1 cellular context compared by ENCODE assay signal in the genomic region with DNA sequence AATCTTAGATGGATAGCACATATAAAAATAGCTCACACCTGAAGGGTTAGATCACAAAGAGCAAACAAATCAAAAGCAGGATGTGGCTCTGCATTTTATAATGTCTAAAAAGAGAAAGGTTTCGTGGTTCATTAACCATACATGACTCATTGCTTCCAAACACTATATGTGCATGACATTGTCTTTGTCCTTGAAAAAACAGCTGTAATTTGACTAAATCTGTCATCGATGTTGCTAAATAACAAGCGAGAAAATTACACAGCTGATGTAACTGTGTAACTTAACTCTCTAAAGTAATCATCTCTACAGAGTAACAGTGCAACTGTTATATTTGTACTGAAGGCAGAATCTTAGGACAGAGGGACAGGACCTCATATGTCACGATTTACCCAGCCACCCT.
TF ChIP-seq lines count a peak whose summit lies in the region.

No MANE protein-coding gene starts in this region.

TF ChIP-seq in HEK293, 187 proteins besides CTCF, POLR2A, EP300 and RAD21 (continued from another document and continues in another):
- TF ChIP-seq, protein P1, sequence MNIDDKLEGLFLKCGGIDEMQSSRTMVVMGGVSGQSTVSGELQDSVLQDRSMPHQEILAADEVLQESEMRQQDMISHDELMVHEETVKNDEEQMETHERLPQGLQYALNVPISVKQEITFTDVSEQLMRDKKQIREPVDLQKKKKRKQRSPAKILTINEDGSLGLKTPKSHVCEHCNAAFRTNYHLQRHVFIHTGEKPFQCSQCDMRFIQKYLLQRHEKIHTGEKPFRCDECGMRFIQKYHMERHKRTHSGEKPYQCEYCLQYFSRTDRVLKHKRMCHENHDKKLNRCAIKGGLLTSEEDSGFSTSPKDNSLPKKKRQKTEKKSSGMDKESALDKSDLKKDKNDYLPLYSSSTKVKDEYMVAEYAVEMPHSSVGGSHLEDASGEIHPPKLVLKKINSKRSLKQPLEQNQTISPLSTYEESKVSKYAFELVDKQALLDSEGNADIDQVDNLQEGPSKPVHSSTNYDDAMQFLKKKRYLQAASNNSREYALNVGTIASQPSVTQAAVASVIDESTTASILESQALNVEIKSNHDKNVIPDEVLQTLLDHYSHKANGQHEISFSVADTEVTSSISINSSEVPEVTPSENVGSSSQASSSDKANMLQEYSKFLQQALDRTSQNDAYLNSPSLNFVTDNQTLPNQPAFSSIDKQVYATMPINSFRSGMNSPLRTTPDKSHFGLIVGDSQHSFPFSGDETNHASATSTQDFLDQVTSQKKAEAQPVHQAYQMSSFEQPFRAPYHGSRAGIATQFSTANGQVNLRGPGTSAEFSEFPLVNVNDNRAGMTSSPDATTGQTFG (tag by site-specific recombination; IDR thresholded peaks at IDR 0.05; ENCODE audit: borderline replicate concordance) = no peak
- TF ChIP-seq ZNF202 (tag by site-specific recombination; IDR thresholded peaks at IDR 0.05; ENCODE audit: borderline replicate concordance) (no peak), ZNF791 (tag by site-specific recombination; IDR thresholded peaks at IDR 0.05) (no peak), ZNF292 (tag by site-specific recombination; IDR thresholded peaks at IDR 0.05; ENCODE audit: borderline replicate concordance, low read depth) (no peak), PRDM1 (tag by site-specific recombination; IDR thresholded peaks at IDR 0.05) (no peak), ZNF654 (tag by site-specific recombination; IDR thresholded peaks at IDR 0.05; ENCODE audit: low read depth) (no peak), ZNF354C (tag by site-specific recombination; IDR thresholded peaks at IDR 0.05; ENCODE audit: borderline replicate concordance, low read depth) (no peak), OSR2 (tag by site-specific recombination; IDR thresholded peaks at IDR 0.05) (peak; percentile 51; the same call in 1 of the 2 replicates), ZXDB (tag by site-specific recombination; IDR thresholded peaks at IDR 0.05) (no peak), ZSCAN16 (tag by site-specific recombination; IDR thresholded peaks at IDR 0.05) (no peak), ZNF76 (tag by site-specific recombination; IDR thresholded peaks at IDR 0.05; ENCODE audit: borderline replicate concordance, low read depth) (peak; percentile 53; the same call in 1 of the 2 replicates), ZNF571 (tag by site-specific recombination; IDR thresholded peaks at IDR 0.05) (no peak), GFI1B (tag by site-specific recombination; IDR thresholded peaks at IDR 0.05) (0 out of 2 replicates have a peak, but pooled peaks have one; percentile 35), SP2 (tag by site-specific recombination; IDR thresholded peaks at IDR 0.05) (0 out of 2 replicates have a peak, but pooled peaks have one; percentile 25), ZNF830 (tag by site-specific recombination; IDR thresholded peaks at IDR 0.05; ENCODE audit: low read depth) (no peak), ZNF837 (tag by site-specific recombination; IDR thresholded peaks at IDR 0.05) (no peak), ZBTB20 (tag by site-specific recombination; IDR thresholded peaks at IDR 0.05) (no peak), ZNF221 (tag by site-specific recombination; IDR thresholded peaks at IDR 0.05; ENCODE audit: borderline replicate concordance) (no peak), ZNF529 (tag by site-specific recombination; IDR thresholded peaks at IDR 0.05; ENCODE audit: insufficient replicate concordance) (no peak), ZSCAN23 (tag by site-specific recombination; IDR thresholded peaks at IDR 0.05) (peak; percentile 75; the same call in 1 of the 2 replicates), KLF7 (tag by site-specific recombination; IDR thresholded peaks at IDR 0.05; ENCODE audit: borderline replicate concordance) (no peak), ZNF10 (tag by site-specific recombination; IDR thresholded peaks at IDR 0.05) (no peak), ZNF768 (tag by site-specific recombination; IDR thresholded peaks at IDR 0.05) (no peak), GLIS2 (tag by site-specific recombination; IDR thresholded peaks at IDR 0.05) (no peak), ZIC2 (tag by site-specific recombination; IDR thresholded peaks at IDR 0.05) (no peak), ZNF155 (tag by site-specific recombination; IDR thresholded peaks at IDR 0.05) (no peak), ZNF501 (tag by site-specific recombination; IDR thresholded peaks at IDR 0.05) (no peak), ZNF174 (tag by site-specific recombination; IDR thresholded peaks at IDR 0.05) (no peak), TCF7L2 (IDR thresholded peaks at IDR 0.05; ENCODE audit: borderline replicate concordance, low read depth, low read length) (no peak), ZNF211 (tag by site-specific recombination; IDR thresholded peaks at IDR 0.05; ENCODE audit: low read depth) (no peak), ZNF239 (tag by site-specific recombination; IDR thresholded peaks at IDR 0.05) (no peak), ZNF391 (tag by site-specific recombination; IDR thresholded peaks at IDR 0.05; ENCODE audit: borderline replicate concordance, low read depth) (no peak), ZNF16 (tag by site-specific recombination; IDR thresholded peaks at IDR 0.05; ENCODE audit: low read depth) (no peak), KLF1 (tag by site-specific recombination; IDR thresholded peaks at IDR 0.05) (no peak), ZNF146 (tag by site-specific recombination; IDR thresholded peaks at IDR 0.05) (no peak), ZBTB7A (tag by site-specific recombination; IDR thresholded peaks at IDR 0.05; ENCODE audit: low read depth) (no peak), YY2 (tag by site-specific recombination; IDR thresholded peaks at IDR 0.05) (no peak), ZNF785 (tag by site-specific recombination; IDR thresholded peaks at IDR 0.05) (no peak)
- TF ChIP-seq, protein P2, sequence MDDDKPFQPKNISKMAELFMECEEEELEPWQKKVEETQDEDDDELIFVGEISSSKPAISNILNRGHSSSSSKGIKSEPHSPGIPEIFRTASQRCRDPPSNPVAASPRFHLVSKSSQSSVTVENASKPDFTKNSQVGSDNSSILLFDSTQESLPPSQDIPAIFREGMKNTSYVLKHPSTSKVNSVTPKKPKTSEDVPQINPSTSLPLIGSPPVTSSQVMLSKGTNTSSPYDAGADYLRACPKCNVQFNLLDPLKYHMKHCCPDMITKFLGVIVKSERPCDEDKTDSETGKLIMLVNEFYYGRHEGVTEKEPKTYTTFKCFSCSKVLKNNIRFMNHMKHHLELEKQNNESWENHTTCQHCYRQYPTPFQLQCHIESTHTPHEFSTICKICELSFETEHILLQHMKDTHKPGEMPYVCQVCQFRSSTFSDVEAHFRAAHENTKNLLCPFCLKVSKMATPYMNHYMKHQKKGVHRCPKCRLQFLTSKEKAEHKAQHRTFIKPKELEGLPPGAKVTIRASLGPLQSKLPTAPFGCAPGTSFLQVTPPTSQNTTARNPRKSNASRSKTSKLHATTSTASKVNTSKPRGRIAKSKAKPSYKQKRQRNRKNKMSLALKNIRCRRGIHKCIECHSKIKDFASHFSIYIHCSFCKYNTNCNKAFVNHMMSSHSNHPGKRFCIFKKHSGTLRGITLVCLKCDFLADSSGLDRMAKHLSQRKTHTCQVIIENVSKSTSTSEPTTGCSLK (tag by site-specific recombination; IDR thresholded peaks at IDR 0.05) = no peak
- TF ChIP-seq, protein P3, sequence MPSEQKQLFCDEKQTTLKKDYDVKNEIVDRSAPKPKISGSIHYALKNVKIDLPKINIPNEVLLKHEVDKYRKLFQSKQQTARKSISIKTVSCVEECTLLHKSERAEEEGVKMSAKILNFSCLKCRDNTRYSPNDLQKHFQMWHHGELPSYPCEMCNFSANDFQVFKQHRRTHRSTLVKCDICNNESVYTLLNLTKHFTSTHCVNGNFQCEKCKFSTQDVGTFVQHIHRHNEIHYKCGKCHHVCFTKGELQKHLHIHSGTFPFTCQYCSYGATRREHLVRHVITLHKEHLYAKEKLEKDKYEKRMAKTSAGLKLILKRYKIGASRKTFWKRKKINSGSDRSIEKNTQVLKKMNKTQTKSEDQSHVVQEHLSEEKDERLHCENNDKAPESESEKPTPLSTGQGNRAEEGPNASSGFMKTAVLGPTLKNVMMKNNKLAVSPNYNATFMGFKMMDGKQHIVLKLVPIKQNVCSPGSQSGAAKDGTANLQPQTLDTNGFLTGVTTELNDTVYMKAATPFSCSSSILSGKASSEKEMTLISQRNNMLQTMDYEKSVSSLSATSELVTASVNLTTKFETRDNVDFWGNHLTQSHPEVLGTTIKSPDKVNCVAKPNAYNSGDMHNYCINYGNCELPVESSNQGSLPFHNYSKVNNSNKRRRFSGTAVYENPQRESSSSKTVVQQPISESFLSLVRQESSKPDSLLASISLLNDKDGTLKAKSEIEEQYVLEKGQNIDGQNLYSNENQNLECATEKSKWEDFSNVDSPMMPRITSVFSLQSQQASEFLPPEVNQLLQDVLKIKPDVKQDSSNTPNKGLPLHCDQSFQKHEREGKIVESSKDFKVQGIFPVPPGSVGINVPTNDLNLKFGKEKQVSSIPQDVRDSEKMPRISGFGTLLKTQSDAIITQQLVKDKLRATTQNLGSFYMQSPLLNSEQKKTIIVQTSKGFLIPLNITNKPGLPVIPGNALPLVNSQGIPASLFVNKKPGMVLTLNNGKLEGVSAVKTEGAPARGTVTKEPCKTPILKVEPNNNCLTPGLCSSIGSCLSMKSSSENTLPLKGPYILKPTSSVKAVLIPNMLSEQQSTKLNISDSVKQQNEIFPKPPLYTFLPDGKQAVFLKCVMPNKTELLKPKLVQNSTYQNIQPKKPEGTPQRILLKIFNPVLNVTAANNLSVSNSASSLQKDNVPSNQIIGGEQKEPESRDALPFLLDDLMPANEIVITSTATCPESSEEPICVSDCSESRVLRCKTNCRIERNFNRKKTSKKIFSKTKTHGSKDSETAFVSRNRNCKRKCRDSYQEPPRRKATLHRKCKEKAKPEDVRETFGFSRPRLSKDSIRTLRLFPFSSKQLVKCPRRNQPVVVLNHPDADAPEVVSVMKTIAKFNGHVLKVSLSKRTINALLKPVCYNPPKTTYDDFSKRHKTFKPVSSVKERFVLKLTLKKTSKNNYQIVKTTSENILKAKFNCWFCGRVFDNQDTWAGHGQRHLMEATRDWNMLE (tag by site-specific recombination; conservative IDR thresholded peaks at IDR 0.05; ENCODE audit: low read depth) = no peak
- TF ChIP-seq, protein P4, sequence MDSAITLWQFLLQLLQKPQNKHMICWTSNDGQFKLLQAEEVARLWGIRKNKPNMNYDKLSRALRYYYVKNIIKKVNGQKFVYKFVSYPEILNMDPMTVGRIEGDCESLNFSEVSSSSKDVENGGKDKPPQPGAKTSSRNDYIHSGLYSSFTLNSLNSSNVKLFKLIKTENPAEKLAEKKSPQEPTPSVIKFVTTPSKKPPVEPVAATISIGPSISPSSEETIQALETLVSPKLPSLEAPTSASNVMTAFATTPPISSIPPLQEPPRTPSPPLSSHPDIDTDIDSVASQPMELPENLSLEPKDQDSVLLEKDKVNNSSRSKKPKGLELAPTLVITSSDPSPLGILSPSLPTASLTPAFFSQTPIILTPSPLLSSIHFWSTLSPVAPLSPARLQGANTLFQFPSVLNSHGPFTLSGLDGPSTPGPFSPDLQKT (IDR thresholded peaks at IDR 0.05; ENCODE audit: borderline replicate concordance, low read depth, low read length) = no peak
- TF ChIP-seq, protein P5, sequence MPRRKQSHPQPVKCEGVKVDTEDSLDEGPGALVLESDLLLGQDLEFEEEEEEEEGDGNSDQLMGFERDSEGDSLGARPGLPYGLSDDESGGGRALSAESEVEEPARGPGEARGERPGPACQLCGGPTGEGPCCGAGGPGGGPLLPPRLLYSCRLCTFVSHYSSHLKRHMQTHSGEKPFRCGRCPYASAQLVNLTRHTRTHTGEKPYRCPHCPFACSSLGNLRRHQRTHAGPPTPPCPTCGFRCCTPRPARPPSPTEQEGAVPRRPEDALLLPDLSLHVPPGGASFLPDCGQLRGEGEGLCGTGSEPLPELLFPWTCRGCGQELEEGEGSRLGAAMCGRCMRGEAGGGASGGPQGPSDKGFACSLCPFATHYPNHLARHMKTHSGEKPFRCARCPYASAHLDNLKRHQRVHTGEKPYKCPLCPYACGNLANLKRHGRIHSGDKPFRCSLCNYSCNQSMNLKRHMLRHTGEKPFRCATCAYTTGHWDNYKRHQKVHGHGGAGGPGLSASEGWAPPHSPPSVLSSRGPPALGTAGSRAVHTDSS (tag by site-specific recombination; IDR thresholded peaks at IDR 0.05) = no peak
- TF ChIP-seq, protein P6, sequence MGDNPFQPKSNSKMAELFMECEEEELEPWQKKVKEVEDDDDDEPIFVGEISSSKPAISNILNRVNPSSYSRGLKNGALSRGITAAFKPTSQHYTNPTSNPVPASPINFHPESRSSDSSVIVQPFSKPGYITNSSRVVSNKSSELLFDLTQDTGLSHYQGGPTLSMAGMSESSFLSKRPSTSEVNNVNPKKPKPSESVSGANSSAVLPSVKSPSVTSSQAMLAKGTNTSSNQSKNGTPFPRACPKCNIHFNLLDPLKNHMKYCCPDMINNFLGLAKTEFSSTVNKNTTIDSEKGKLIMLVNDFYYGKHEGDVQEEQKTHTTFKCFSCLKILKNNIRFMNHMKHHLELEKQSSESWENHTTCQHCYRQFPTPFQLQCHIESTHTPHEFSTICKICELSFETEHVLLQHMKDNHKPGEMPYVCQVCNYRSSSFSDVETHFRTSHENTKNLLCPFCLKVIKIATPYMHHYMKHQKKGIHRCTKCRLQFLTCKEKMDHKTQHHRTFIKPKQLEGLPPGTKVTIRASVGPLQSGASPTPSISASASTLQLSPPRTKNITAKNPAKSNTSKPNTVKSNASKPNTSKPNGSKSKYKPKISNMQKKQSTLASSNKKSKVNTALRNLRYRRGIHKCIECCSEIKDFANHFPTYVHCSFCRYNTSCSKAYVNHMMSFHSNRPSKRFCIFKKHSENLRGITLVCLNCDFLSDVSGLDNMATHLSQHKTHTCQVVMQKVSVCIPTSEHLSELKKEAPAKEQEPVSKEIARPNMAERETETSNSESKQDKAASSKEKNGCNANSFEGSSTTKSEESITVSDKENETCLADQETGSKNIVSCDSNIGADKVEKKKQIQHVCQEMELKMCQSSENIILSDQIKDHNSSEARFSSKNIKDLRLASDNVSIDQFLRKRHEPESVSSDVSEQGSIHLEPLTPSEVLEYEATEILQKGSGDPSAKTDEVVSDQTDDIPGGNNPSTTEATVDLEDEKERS (tag by site-specific recombination; IDR thresholded peaks at IDR 0.05) = no peak
- TF ChIP-seq, protein P7, sequence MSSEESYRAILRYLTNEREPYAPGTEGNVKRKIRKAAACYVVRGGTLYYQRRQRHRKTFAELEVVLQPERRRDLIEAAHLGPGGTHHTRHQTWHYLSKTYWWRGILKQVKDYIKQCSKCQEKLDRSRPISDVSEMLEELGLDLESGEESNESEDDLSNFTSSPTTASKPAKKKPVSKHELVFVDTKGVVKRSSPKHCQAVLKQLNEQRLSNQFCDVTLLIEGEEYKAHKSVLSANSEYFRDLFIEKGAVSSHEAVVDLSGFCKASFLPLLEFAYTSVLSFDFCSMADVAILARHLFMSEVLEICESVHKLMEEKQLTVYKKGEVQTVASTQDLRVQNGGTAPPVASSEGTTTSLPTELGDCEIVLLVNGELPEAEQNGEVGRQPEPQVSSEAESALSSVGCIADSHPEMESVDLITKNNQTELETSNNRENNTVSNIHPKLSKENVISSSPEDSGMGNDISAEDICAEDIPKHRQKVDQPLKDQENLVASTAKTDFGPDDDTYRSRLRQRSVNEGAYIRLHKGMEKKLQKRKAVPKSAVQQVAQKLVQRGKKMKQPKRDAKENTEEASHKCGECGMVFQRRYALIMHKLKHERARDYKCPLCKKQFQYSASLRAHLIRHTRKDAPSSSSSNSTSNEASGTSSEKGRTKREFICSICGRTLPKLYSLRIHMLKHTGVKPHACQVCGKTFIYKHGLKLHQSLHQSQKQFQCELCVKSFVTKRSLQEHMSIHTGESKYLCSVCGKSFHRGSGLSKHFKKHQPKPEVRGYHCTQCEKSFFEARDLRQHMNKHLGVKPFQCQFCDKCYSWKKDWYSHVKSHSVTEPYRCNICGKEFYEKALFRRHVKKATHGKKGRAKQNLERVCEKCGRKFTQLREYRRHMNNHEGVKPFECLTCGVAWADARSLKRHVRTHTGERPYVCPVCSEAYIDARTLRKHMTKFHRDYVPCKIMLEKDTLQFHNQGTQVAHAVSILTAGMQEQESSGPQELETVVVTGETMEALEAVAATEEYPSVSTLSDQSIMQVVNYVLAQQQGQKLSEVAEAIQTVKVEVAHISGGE (tag by site-specific recombination; conservative IDR thresholded peaks at IDR 0.05; ENCODE audit: low read depth) = no peak
